Comparison of ENCODE assay signal across 3 cellular contexts in genomic region chr1:220267630-220268029, GRCh38.
A peak's percentile ranks its signal among the peaks of the same experiment; 100 is the strongest.
TF ChIP-seq lines count a peak whose summit lies in the region.

No MANE protein-coding gene starts in this region.

TF ChIP-seq in A549, 52 proteins besides CTCF, POLR2A, EP300 and RAD21:
- TF ChIP-seq HOXA7 (CRISPR knock-in tag; IDR thresholded peaks at IDR 0.05): no peak
- peak; percentile 79 for TF ChIP-seq NFE2L2 (conservative IDR thresholded peaks at IDR 0.05; ENCODE audit: low read length)
- no peak for TF ChIP-seq POLR2AphosphoS2 (conservative IDR thresholded peaks at IDR 0.05; ENCODE audit: low read length)
- TF ChIP-seq NR3C1 (IDR thresholded peaks at IDR 0.05): no peak
- TF ChIP-seq MAFK (IDR thresholded peaks at IDR 0.05; ENCODE audit: partially characterized antibody): peak; percentile 65
- TF ChIP-seq ATOH8 (CRISPR knock-in tag; IDR thresholded peaks at IDR 0.05; ENCODE audit: low read depth): no peak
- no peak for TF ChIP-seq EHMT2 (IDR thresholded peaks at IDR 0.05; ENCODE audit: low read depth)

TF ChIP-seq in IMR-90, 13 proteins besides CTCF, POLR2A, EP300 and RAD21:
- TF ChIP-seq NFE2L2 (IDR thresholded peaks at IDR 0.05; ENCODE audit: low read depth, low read length) (peak; percentile 78), CHD1 (IDR thresholded peaks at IDR 0.05; ENCODE audit: low read depth, low read length) (no peak)

TF ChIP-seq in H1, 55 proteins besides CTCF, POLR2A, EP300 and RAD21:
- TF ChIP-seq EGR1 (IDR thresholded peaks at IDR 0.05; ENCODE audit: borderline replicate concordance, low read depth, low read length): no peak
- peak; percentile 51; the same call in 1 of the 2 replicates for TF ChIP-seq BACH1 (IDR thresholded peaks at IDR 0.05; ENCODE audit: low read length)
TF ChIP-seq in H1: peak in this region for 1.
